26 cellular contexts compared by ENCODE assay signal in genomic region chr19:322616-323015, GRCh38.
"Had no signal": no experiment of that assay in that cellular context is flagged by ENCODE, and none has a peak within 500 bp of the region (broad histone marks: within the 10 kb centered on the region; RNA-seq: fewer than 3 reads in every experiment).

No MANE protein-coding gene starts in this region.

- ATAC-seq: foreskin keratinocyte; gastroesophageal sphincter; heart left ventricle; left colon; left ventricle myocardium superior; lower lobe of right lung; natural killer cell treated with Interleukin-12 subunit alpha and Interleukin-12 subunit beta and Interleukin-15 and Interleukin-18, amount 100 ng/mL, for 72 hours; sciatic nerve; stimulated activated naive CD8-positive, alpha-beta T cell treated with anti-CD3 and anti-CD28 coated beads, Interleukin-15, amount 100 ng/mL, for 72 hours had no signal

- H3K36me3 ChIP-seq: neutrophil had no signal

- H3K9me3 ChIP-seq: gastroesophageal sphincter, lower lobe of right lung, prostate gland, transverse colon had no signal

- H3K27me3 ChIP-seq: esophagus muscularis mucosa, foreskin keratinocyte, gastroesophageal sphincter, heart left ventricle, hepatocyte, neutrophil, right atrium auricular region, suprapubic skin, transverse colon had no signal

- H3K4me3 ChIP-seq: esophagus muscularis mucosa, gastroesophageal sphincter, heart left ventricle, hepatocyte, lower lobe of right lung, prostate gland, right atrium auricular region, smooth muscle cell, suprapubic skin, transverse colon had no signal

- H3K4me2 ChIP-seq: hepatocyte, smooth muscle cell had no signal

- H3K4me1 ChIP-seq: foreskin keratinocyte, gastroesophageal sphincter, lower lobe of right lung, parathyroid adenoma, prostate gland, right atrium auricular region, suprapubic skin, transverse colon had no signal

- H3K27ac ChIP-seq: epithelial cell of prostate, esophagus muscularis mucosa, foreskin keratinocyte, gastroesophageal sphincter, heart left ventricle, hepatocyte, lower lobe of right lung, neutrophil, parathyroid adenoma, prostate gland, right atrium auricular region, suprapubic skin, transverse colon had no signal

- H3K4me1 Mint-ChIP-seq: neural crest cell; stimulated activated naive CD8-positive, alpha-beta T cell treated with anti-CD3 and anti-CD28 coated beads, Interleukin-15, amount 100 ng/mL, for 72 hours had no signal

- H3K9me3 Mint-ChIP-seq: natural killer cell treated with Interleukin-12 subunit alpha and Interleukin-12 subunit beta and Interleukin-15 and Interleukin-18, amount 100 ng/mL, for 72 hours; neural crest cell had no signal

- H3K27me3 Mint-ChIP-seq: natural killer cell treated with Interleukin-12 subunit alpha and Interleukin-12 subunit beta and Interleukin-15 and Interleukin-18, amount 100 ng/mL, for 72 hours; stimulated activated naive CD8-positive, alpha-beta T cell treated with anti-CD3 and anti-CD28 coated beads, Interleukin-15, amount 100 ng/mL, for 72 hours had no signal

- H3K27ac Mint-ChIP-seq: natural killer cell treated with Interleukin-12 subunit alpha and Interleukin-12 subunit beta and Interleukin-15 and Interleukin-18, amount 100 ng/mL, for 72 hours; stimulated activated naive CD8-positive, alpha-beta T cell treated with anti-CD3 and anti-CD28 coated beads, Interleukin-15, amount 100 ng/mL, for 72 hours had no signal

- DNase-seq: cortex of kidney; foreskin keratinocyte; heart left ventricle; left colon; left ventricle myocardium superior; lower lobe of right lung; stimulated activated CD4-positive, alpha-beta T cell treated with anti-CD3 and anti-CD28 coated beads, Interleukin-12 subunit alpha, Interleukin-12 subunit beta, amount 100 ng/mL, for 4 hours; stimulated activated CD4-positive, alpha-beta T cell treated with anti-CD3 and anti-CD28 coated beads, Interleukin-1b, Interleukin-23, amount 100 ng/mL, for 48 hours; stimulated activated CD4-positive, alpha-beta T cell treated with anti-CD3 and anti-CD28 coated beads, Interleukin-4, amount 100 ng/mL, for 1 hour; stimulated activated CD8-positive, alpha-beta memory T cell treated with anti-CD3 and anti-CD28 coated beads, Interleukin-4, amount 100 ng/mL, for 48 hours; stimulated activated naive CD4-positive, alpha-beta T cell; stimulated activated naive CD8-positive, alpha-beta T cell treated with anti-CD3 and anti-CD28 coated beads, Interleukin-15, amount 100 ng/mL, for 72 hours; transverse colon had no signal

- H3K4me3 Mint-ChIP-seq: natural killer cell treated with Interleukin-12 subunit alpha and Interleukin-12 subunit beta and Interleukin-15 and Interleukin-18, amount 100 ng/mL, for 72 hours; neural crest cell; stimulated activated naive CD8-positive, alpha-beta T cell treated with anti-CD3 and anti-CD28 coated beads, Interleukin-15, amount 100 ng/mL, for 72 hours had no signal

- H2AFZ ChIP-seq: hepatocyte, parathyroid adenoma had no signal
